In the genomic region with DNA sequence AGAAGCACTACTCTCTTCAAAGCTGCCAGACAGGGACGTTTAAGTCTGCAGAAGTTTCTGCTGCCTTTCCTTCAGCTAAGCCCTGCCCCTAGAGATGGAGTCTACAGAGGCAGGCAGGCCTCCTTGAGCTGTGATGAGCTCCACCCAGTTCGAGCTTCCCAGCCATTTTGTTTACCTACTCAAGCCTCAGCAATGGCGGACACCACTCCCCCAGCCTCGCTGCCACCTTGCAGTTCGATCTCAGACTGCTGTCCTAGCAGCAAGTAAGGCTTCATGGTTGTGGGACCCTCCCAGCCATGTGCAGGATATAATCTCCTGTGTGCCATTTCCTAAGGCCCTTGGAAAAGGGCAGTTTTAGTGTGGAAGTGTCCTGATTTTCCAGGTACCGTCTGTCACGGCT, we compare ENCODE assay signal across 8 cellular contexts.
"Had no signal": no experiment of that assay in that cellular context is flagged by ENCODE, and none has a peak within 500 bp of the region (broad histone marks: within the 10 kb centered on the region; RNA-seq: fewer than 3 reads in every experiment).

No MANE protein-coding gene starts in this region.

- ATAC-seq: GM12878 had no signal

- DNase-seq: GDM1, GF-D8 had no signal

- FAIRE-seq: G401.6, GM12878, GM12891, GM12892, GM18507, GM19239 had no signal

- H3K4me3 ChIP-seq: GM12878 had no signal
